Comparison of ENCODE assay signal across 20 cellular contexts in the genomic region with DNA sequence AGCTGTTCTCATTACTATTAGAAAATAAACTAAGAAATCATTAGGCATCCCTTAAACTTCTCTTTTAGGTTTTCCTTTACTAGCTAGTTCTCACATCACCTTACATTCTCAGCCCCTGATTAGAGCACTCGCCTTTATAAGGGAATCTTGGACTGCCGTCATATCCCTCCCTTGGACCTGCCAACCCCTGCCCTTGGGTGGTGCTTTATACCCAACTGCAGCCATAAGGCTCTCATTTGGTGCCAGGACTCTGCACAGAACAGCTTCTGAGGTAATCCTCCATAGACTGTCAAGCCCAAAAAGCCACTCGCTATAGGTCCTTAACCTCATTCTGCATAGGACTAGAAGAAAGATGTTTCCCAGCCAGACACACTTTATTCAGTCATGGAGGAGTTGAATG.
DNase-seq lines count a peak whose midpoint lies in the region; ATAC-seq, FAIRE-seq and TF ChIP-seq lines count a peak whose summit lies in the region.
"Had no signal": no experiment of that assay in that cellular context is flagged by ENCODE, and none has a peak within 500 bp of the region (broad histone marks: within the 10 kb centered on the region; RNA-seq: fewer than 3 reads in every experiment).

No MANE protein-coding gene starts in this region.

- DNase-seq in A549 (ENCODE audit: low read depth in 1 of 2, low spot score in 1 of 2) = no peak
- DNase-seq in cerebellar cortex (ENCODE audit: low spot score) = peak; percentile 82
- DNase-seq in NCI-H187 (lab: John Stamatoyannopoulos, UW) = no peak
- no peak for DNase-seq in OCI-M2 (lab: John Stamatoyannopoulos, UW; ENCODE audit: unreplicated experiment)
- DNase-seq: 8988T; Caco-2; CD4-positive, CD25-positive, alpha-beta regulatory T cell; CD8-positive, alpha-beta T cell; DMS153; DND-41; GDM1; H9 had no signal

- no peaks in the 10 kb centered on the region for H3K79me2 ChIP-seq in KMS-11 (ENCODE audit: insufficient read depth, low read depth)

- H3K4me2 ChIP-seq in A549 (no peak overlapping the region), KMS-11 (peak overlapping the region; percentile 67)
- H3K4me2 ChIP-seq: BLaER1, GM23338 had no signal

- TF ChIP-seq CTCF in A549 (IDR thresholded peaks at IDR 0.05) = no peak
- no peak for TF ChIP-seq CTCF in KMS-11 (conservative IDR thresholded peaks at IDR 0.05; ENCODE audit: low read depth, low read length)

- no peak for TF ChIP-seq EP300 in A549 (IDR thresholded peaks at IDR 0.05)

- H3K9ac ChIP-seq in KMS-11 = no peak overlapping the region
- H3K9ac ChIP-seq: BLaER1 had no signal

- no peaks in the 10 kb centered on the region for H3K27me3 ChIP-seq in KMS-11 (ENCODE audit: insufficient read depth, low read depth)

- no peak overlapping the region for H3K27ac ChIP-seq in A549
- H3K27ac ChIP-seq in KMS-11 = no peak overlapping the region
- H3K27ac ChIP-seq: BLaER1, C4-2B had no signal

- no peak for TF ChIP-seq RAD21 in A549 (conservative IDR thresholded peaks at IDR 0.05 in 1 of 2, IDR thresholded peaks at IDR 0.05 in 1 of 2)

- TF ChIP-seq POLR2A in A549 (IDR thresholded peaks at IDR 0.05; ENCODE audit: low read length) = no peak

- H3K4me3 ChIP-seq in A549 = no peak overlapping the region
- no peak overlapping the region for H3K4me3 ChIP-seq in KMS-11 (IDR thresholded peaks at IDR 0.05; ENCODE audit: insufficient read depth, low read depth, low read length)
- H3K4me3 ChIP-seq: BLaER1, GM12878, GM23338 had no signal

- peak; percentile 46 for FAIRE-seq in A549 (lab: Jason Lieb, UNC)
- FAIRE-seq: GM12878, GM19239 had no signal

- no peaks in the 10 kb centered on the region for H3K4me1 ChIP-seq in A549
- H3K4me1 ChIP-seq in KMS-11 (ENCODE audit: low read depth, poor library complexity, severe bottlenecking) = peaks cover 35% of the 10 kb centered on the region
- H3K4me1 ChIP-seq: Caco-2 had no signal

- POLR2A ChIA-PET in A549 (lab: Yijun Ruan, JAX) = no interaction called here

- no peaks in the 10 kb centered on the region for H4K20me1 ChIP-seq in KMS-11 (ENCODE audit: insufficient read depth)
- H4K20me1 ChIP-seq: BLaER1 had no signal

- CTCF ChIA-PET in A549 (lab: Yijun Ruan, JAX) = interaction anchor here (0.7 kb wide), 1 partner anchor 71 kb away, joined by 3 read pairs; no protein-coding TSS in a partner anchor

- no peaks in the 10 kb centered on the region for H3K9me3 ChIP-seq in A549
- H3K9me3 ChIP-seq: Caco-2 had no signal

- no peaks in the 10 kb centered on the region for H3K36me3 ChIP-seq in KMS-11 (ENCODE audit: insufficient read depth)
- H3K36me3 ChIP-seq: BLaER1 had no signal

- H2AFZ ChIP-seq in KMS-11 (ENCODE audit: low read depth) = no peak overlapping the region
- H2AFZ ChIP-seq: GM23338 had no signal

- 69% methylated on average over 3 of the region's 3 CpGs for WGBS in A549 (ENCODE audit: missing lambda C conversion rate)

- ATAC-seq in A549 (no peak), HG02852 (IDR thresholded peaks at IDR 0.05; ENCODE audit: unreplicated experiment) (no peak)
- ATAC-seq: CD8-positive, alpha-beta T cell; GM12878; GM23338; HCT116 had no signal

TF ChIP-seq in A549, 52 proteins besides CTCF, POLR2A, EP300 and RAD21:
- TF ChIP-seq ZNF302 (CRISPR knock-in tag; IDR thresholded peaks at IDR 0.05) = no peak
- TF ChIP-seq, protein P1, sequence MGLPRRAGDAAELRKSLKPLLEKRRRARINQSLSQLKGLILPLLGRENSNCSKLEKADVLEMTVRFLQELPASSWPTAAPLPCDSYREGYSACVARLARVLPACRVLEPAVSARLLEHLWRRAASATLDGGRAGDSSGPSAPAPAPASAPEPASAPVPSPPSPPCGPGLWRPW (IDR thresholded peaks at IDR 0.05) = no peak
- no peak for TF ChIP-seq CBX8 (IDR thresholded peaks at IDR 0.05)
